ENCODE assay signal across 19 cellular contexts in genomic region chr18:48803518-48803917, GRCh38.
DNase-seq lines count a peak whose midpoint lies in the region; ATAC-seq, FAIRE-seq and TF ChIP-seq lines count a peak whose summit lies in the region.
"Had no signal": no experiment of that assay in that cellular context is flagged by ENCODE, and none has a peak within 500 bp of the region (broad histone marks: within the 10 kb centered on the region; RNA-seq: fewer than 3 reads in every experiment).

No MANE protein-coding gene starts in this region.

- CTCF ChIA-PET in activated CD4-positive, alpha-beta T cell treated with anti-CD3 and anti-CD28 coated beads for 36 hours (lab: Charles Lee), result interaction anchor here (0.6 kb wide), 1 partner anchor 41 kb away, joined by 3 read pairs; no protein-coding TSS in a partner anchor

- POLR2A ChIA-PET in activated CD4-positive, alpha-beta T cell treated with anti-CD3 and anti-CD28 coated beads for 36 hours (lab: Charles Lee), result no interaction called here

- H3K36me3 ChIP-seq in adrenal gland (replicated peaks in 1 of 2), result no peaks in the 10 kb centered on the region
- H3K36me3 ChIP-seq in kidney (ENCODE audit: control insufficient read depth in 1 of 2, insufficient read depth in 2 of 2, low read length in 2 of 2), result no peaks in the 10 kb centered on the region
- H3K36me3 ChIP-seq: uterus had no signal

- H3K9me3 Mint-ChIP-seq in activated CD4-positive, alpha-beta T cell treated with anti-CD3 and anti-CD28 coated beads for 36 hours (ENCODE audit: low read depth), result no peaks in the 10 kb centered on the region
- no peaks in the 10 kb centered on the region for H3K9me3 Mint-ChIP-seq in stimulated activated naive CD8-positive, alpha-beta T cell treated with anti-CD3 and anti-CD28 coated beads, Interleukin-15, Interleukin-2, amounts not matched to agents 100 ng/mL and 50 ng/mL, for 24 hours
- H3K9me3 Mint-ChIP-seq: activated naive CD4-positive, alpha-beta T cell treated with anti-CD3 and anti-CD28 coated beads, Interleukin-2, amount 10 ng/mL, durations not matched to agents 7 days and 5 days; dendritic cell treated with granulocyte-macrophage colony-stimulating factor and Interleukin-4, amounts not matched to agents 40 ng/mL and 50 ng/mL, for 4 days had no signal

- H3K4me1 ChIP-seq in adrenal gland (replicated peaks in 1 of 2) (peaks cover 0 to 6% of the 10 kb centered on the region in 2 donors), kidney (ENCODE audit: control insufficient read depth in 1 of 2, insufficient read depth in 1 of 2, low read depth in 1 of 2, low read length in 2 of 2) (peaks cover 22 to 37% of the 10 kb centered on the region in 2 donors)

- H3K4me3 Mint-ChIP-seq in activated CD4-positive, alpha-beta T cell treated with anti-CD3 and anti-CD28 coated beads for 36 hours, result no peak overlapping the region
- H3K4me3 Mint-ChIP-seq in stimulated activated naive CD8-positive, alpha-beta T cell treated with anti-CD3 and anti-CD28 coated beads, Interleukin-15, Interleukin-2, amounts not matched to agents 100 ng/mL and 50 ng/mL, for 24 hours, result no peak overlapping the region
- H3K4me3 Mint-ChIP-seq: activated naive CD4-positive, alpha-beta T cell treated with anti-CD3 and anti-CD28 coated beads, Interleukin-2, amount 10 ng/mL, durations not matched to agents 7 days and 5 days; dendritic cell treated with granulocyte-macrophage colony-stimulating factor and Interleukin-4, amounts not matched to agents 40 ng/mL and 50 ng/mL, for 4 days had no signal

- ATAC-seq in activated CD4-positive, alpha-beta T cell treated with anti-CD3 and anti-CD28 coated beads for 36 hours, result no peak
- ATAC-seq: activated CD4-positive, CD25-positive, alpha-beta regulatory T cell treated with anti-CD3 and anti-CD28 coated beads, Interleukin-2, amount 50 U/mL, for 24 hours had no signal

- H3K9ac ChIP-seq in kidney (ENCODE audit: low read length in 2 of 2), result no peak overlapping the region

- no peaks in the 10 kb centered on the region for H3K27me3 Mint-ChIP-seq in activated CD4-positive, alpha-beta T cell treated with anti-CD3 and anti-CD28 coated beads for 36 hours
- no peaks in the 10 kb centered on the region for H3K27me3 Mint-ChIP-seq in stimulated activated naive CD8-positive, alpha-beta T cell treated with anti-CD3 and anti-CD28 coated beads, Interleukin-15, Interleukin-2, amounts not matched to agents 100 ng/mL and 50 ng/mL, for 24 hours

- no peaks in the 10 kb centered on the region for H3K27me3 ChIP-seq in adrenal gland
- H3K27me3 ChIP-seq: SJSA1, uterus had no signal

- H3K27ac ChIP-seq in adrenal gland (no peak overlapping the region), kidney (ENCODE audit: low read depth in 2 of 2, low read length in 2 of 2) (peak overlapping the region; percentile 75 to 76)
- H3K27ac ChIP-seq: SJSA1, uterus had no signal

- FAIRE-seq in kidney (lab: Jason Lieb, UNC) (no peak), H54 (lab: Jason Lieb, UNC) (no peak)
- FAIRE-seq: A204.1, islet of Langerhans had no signal

- TF ChIP-seq POLR2A in adrenal gland (IDR thresholded peaks at IDR 0.05) (no peak), H54 (IDR thresholded peaks at IDR 0.05; ENCODE audit: low read depth, low read length) (no peak)

- 83 to 97% (median 96%) methylated on average over 2 to 3 of the region's 3 CpGs for WGBS in adrenal gland, 4 donors

- intact Hi-C loops in activated CD4-positive, alpha-beta T cell treated with anti-CD3 and anti-CD28 coated beads for 36 hours (cut with DNase I, micrococcal nuclease), result no loop called here
- intact Hi-C loops in adrenal gland (cut with DNase I), result no loop called here
- intact Hi-C loops in kidney (cut with DNase I), result no loop called here

- DNase-seq in activated CD4-positive, alpha-beta T cell treated with anti-CD3 and anti-CD28 coated beads for 36 hours, result peak; percentile 4
- no peak for DNase-seq in activated CD4-positive, alpha-beta T cell treated with anti-CD3 and anti-CD28 coated beads, Interleukin-2, amount 50 U/mL, for 1 hour
- DNase-seq in adrenal gland (peak in 4 of 7 donors; percentile 3 to 42 (median 10)), kidney (no peak), DMS53 treated with DMSO at 0.1 percent for 48 hours (lab: John Stamatoyannopoulos, UW; ENCODE audit: unreplicated experiment) (no peak), H54 (ENCODE audit: insufficient read length, low spot score) (no peak), cerebellar nuclear complex (lab: John Stamatoyannopoulos, UW) (no peak)
- DNase-seq: COR-L47, KG1, NCI-H2029 had no signal

- TF ChIP-seq CTCF in adrenal gland (IDR thresholded peaks at IDR 0.05) (no peak), kidney (IDR thresholded peaks at IDR 0.05; ENCODE audit: borderline replicate concordance, extremely low read depth, insufficient read depth) (no peak)

- H3K27ac Mint-ChIP-seq in activated CD4-positive, alpha-beta T cell treated with anti-CD3 and anti-CD28 coated beads for 36 hours, result no peak overlapping the region
- H3K27ac Mint-ChIP-seq in stimulated activated naive CD8-positive, alpha-beta T cell treated with anti-CD3 and anti-CD28 coated beads, Interleukin-15, Interleukin-2, amounts not matched to agents 100 ng/mL and 50 ng/mL, for 24 hours, result peak overlapping the region; percentile 95
- H3K27ac Mint-ChIP-seq: activated naive CD4-positive, alpha-beta T cell treated with anti-CD3 and anti-CD28 coated beads, Interleukin-2, amount 10 ng/mL, durations not matched to agents 7 days and 5 days; dendritic cell treated with granulocyte-macrophage colony-stimulating factor and Interleukin-4, amounts not matched to agents 40 ng/mL and 50 ng/mL, for 4 days had no signal

- peaks cover 59% of the 10 kb centered on the region for H3K4me1 Mint-ChIP-seq in activated CD4-positive, alpha-beta T cell treated with anti-CD3 and anti-CD28 coated beads for 36 hours
- peaks cover 96% of the 10 kb centered on the region for H3K4me1 Mint-ChIP-seq in stimulated activated naive CD8-positive, alpha-beta T cell treated with anti-CD3 and anti-CD28 coated beads, Interleukin-15, Interleukin-2, amounts not matched to agents 100 ng/mL and 50 ng/mL, for 24 hours (ENCODE audit: low read depth)

- H3K9me3 ChIP-seq in adrenal gland (replicated peaks in 1 of 3), result no peaks in the 10 kb centered on the region
- H3K9me3 ChIP-seq in kidney (ENCODE audit: control insufficient read depth in 1 of 2, low read length in 2 of 2), result no peaks in the 10 kb centered on the region
- H3K9me3 ChIP-seq: SJSA1, uterus had no signal

- H3K4me3 ChIP-seq in adrenal gland, result no peak overlapping the region
- H3K4me3 ChIP-seq in kidney (ENCODE audit: low read length in 2 of 2), result no peak overlapping the region
- H3K4me3 ChIP-seq: SJSA1, smooth muscle cell, uterus had no signal

- H3K36me3 Mint-ChIP-seq in activated CD4-positive, alpha-beta T cell treated with anti-CD3 and anti-CD28 coated beads for 36 hours (ENCODE audit: low read depth), result no peaks in the 10 kb centered on the region
- no peaks in the 10 kb centered on the region for H3K36me3 Mint-ChIP-seq in stimulated activated naive CD8-positive, alpha-beta T cell treated with anti-CD3 and anti-CD28 coated beads, Interleukin-15, Interleukin-2, amounts not matched to agents 100 ng/mL and 50 ng/mL, for 24 hours (ENCODE audit: low read depth)
- H3K36me3 Mint-ChIP-seq: activated naive CD4-positive, alpha-beta T cell treated with anti-CD3 and anti-CD28 coated beads, Interleukin-2, amount 10 ng/mL, durations not matched to agents 7 days and 5 days had no signal

Comparison
In these comparisons a context has a peak if more than half of its experiments do, and no peak if none do; other contexts are left out.
1. DNase-seq: peak in activated CD4-positive, alpha-beta T cell treated with anti-CD3 and anti-CD28 coated beads for 36 hours (single experiment) and adrenal gland (4 of 7); none in activated CD4-positive, alpha-beta T cell treated with anti-CD3 and anti-CD28 coated beads, Interleukin-2, amount 50 U/mL, for 1 hour (single experiment), kidney (single experiment), DMS53 treated with DMSO at 0.1 percent for 48 hours (single experiment), H54 (single experiment) and cerebellar nuclear complex (0 of 2).
2. H3K27ac ChIP-seq: peak in kidney (2 of 2); none in adrenal gland (0 of 5).